12 cellular contexts compared by ENCODE assay signal in the genomic region with DNA sequence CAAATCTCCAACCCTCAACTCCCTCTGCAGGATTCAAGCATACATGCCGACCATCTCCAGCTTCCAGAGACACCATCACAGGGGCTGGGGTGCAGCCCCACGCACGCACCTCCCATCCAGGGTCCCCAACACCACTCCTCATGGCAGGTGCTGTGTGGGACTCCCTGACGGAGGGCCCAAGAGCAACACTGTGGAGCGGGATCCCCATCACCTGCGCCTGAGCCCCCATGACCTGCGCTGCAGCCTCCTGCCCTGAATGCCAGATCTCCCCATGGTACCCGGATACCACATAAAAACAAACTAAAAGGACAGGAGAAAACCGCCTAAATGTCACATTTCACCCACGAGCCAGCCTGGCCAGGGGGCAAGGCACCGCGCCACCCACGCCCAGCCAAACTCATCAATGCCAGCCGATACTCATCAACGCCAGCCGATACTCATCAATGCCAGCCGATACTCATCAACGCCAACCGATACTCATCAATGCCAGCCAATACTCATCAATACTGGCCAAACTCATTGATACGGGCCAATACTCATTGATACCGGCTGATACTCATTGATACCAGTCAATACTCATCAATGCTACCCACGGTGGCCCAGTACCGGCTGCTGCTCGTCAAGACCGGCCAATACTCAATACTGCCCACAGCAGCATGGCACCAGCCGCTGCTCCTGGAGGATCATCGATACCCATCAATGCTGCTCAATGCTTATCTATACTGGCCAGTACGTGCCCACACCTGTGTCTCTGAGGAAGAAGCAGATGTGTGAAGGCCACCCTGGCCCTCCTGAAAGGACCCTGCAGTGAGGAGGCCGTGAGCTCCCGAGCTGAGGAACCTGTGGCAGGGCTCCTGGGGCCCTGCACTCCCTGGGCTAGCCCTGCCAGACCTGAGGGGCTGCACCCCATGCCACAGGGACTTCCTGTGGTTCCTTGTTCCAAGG. TPM values are rescaled to one million over a fixed set of nuclear protein-coding genes. Genes with fewer than 3 reads are reported as not detected.
DNase-seq lines count a peak whose midpoint lies in the region; ATAC-seq and TF ChIP-seq lines count a peak whose summit lies in the region.
"Had no signal": no experiment of that assay in that cellular context is flagged by ENCODE, and none has a peak within 500 bp of the region (broad histone marks: within the 10 kb centered on the region; RNA-seq: fewer than 3 reads in every experiment).

No MANE protein-coding gene starts in this region.

- ATAC-seq in activated T-cell treated with anti-CD3 and anti-CD28 coated beads, Interleukin-2, amount 50 U/mL, for 72 hours (replicated peaks in 1 of 2): no peak
- no peak for ATAC-seq in T-helper 17 cell
- ATAC-seq in gastroesophageal sphincter: no peak

- TF ChIP-seq CTCF in suprapubic skin (IDR thresholded peaks at IDR 0.05) (no peak), gastroesophageal sphincter (IDR thresholded peaks at IDR 0.05) (no peak)

- H3K27me3 ChIP-seq in suprapubic skin: no peaks in the 10 kb centered on the region
- no peaks in the 10 kb centered on the region for H3K27me3 ChIP-seq in gastroesophageal sphincter
- H3K27me3 ChIP-seq: neutrophil had no signal

- no peaks in the 10 kb centered on the region for H3K27me3 Mint-ChIP-seq in activated T-cell treated with anti-CD3 and anti-CD28 coated beads, Interleukin-2, amount 50 U/mL, for 72 hours (ENCODE audit: low read depth)
- H3K27me3 Mint-ChIP-seq in T-helper 17 cell: no peaks in the 10 kb centered on the region

- TF ChIP-seq POLR2A in suprapubic skin (IDR thresholded peaks at IDR 0.05) (no peak), gastroesophageal sphincter (IDR thresholded peaks at IDR 0.05) (no peak)

- peaks cover 2 to 6% of the 10 kb centered on the region in 2 donors for H3K36me3 Mint-ChIP-seq in activated T-cell treated with anti-CD3 and anti-CD28 coated beads, Interleukin-2, amount 50 U/mL, for 72 hours (ENCODE audit: insufficient read depth in 2 of 2)
- no peaks in the 10 kb centered on the region for H3K36me3 Mint-ChIP-seq in T-helper 17 cell (ENCODE audit: low read depth)

- peaks cover 31% of the 10 kb centered on the region for H3K36me3 ChIP-seq in suprapubic skin
- H3K36me3 ChIP-seq in gastroesophageal sphincter: peaks cover 0 to 38% of the 10 kb centered on the region in 2 donors

- H3K4me3 Mint-ChIP-seq in activated T-cell treated with anti-CD3 and anti-CD28 coated beads, Interleukin-2, amount 50 U/mL, for 72 hours: no peak overlapping the region
- H3K4me3 Mint-ChIP-seq in T-helper 17 cell: peak overlapping the region; percentile 62

- peak overlapping the region; percentile 31 for H3K27ac Mint-ChIP-seq in activated T-cell treated with anti-CD3 and anti-CD28 coated beads, Interleukin-2, amount 50 U/mL, for 72 hours
- H3K27ac Mint-ChIP-seq in T-helper 17 cell: peak overlapping the region; percentile 86

- H3K4me3 ChIP-seq in suprapubic skin (no peak overlapping the region), gastroesophageal sphincter (no peak overlapping the region)

- H3K9me3 Mint-ChIP-seq in activated T-cell treated with anti-CD3 and anti-CD28 coated beads, Interleukin-2, amount 50 U/mL, for 72 hours: no peaks in the 10 kb centered on the region

- H3K9me3 ChIP-seq in T-helper 17 cell (ENCODE audit: control insufficient read depth, low read length, poor library complexity, severe bottlenecking) (no peaks in the 10 kb centered on the region), suprapubic skin (no peaks in the 10 kb centered on the region), gastroesophageal sphincter (no peaks in the 10 kb centered on the region)
- H3K9me3 ChIP-seq: neutrophil had no signal

- TF ChIP-seq EP300 in suprapubic skin (IDR thresholded peaks at IDR 0.05) (no peak), gastroesophageal sphincter (IDR thresholded peaks at IDR 0.05) (no peak)

- H3K27ac ChIP-seq in suprapubic skin (no peak overlapping the region), gastroesophageal sphincter (peak overlapping the region in 1 of 4 donors; percentile 14)
- H3K27ac ChIP-seq: neutrophil had no signal

- 89% methylated on average over 23 of the region's 30 CpGs for WGBS in suprapubic skin
- 87 to 94% methylated on average over 8 to 12 of the region's 30 CpGs for WGBS in gastroesophageal sphincter (ENCODE audit: low coverage in 1 of 2), 2 donors

- H3K4me1 ChIP-seq in suprapubic skin (peaks cover 62% of the 10 kb centered on the region), gastroesophageal sphincter (peaks cover 9 to 87% (median 44%) of the 10 kb centered on the region in 3 donors)

- no peak for DNase-seq in activated T-cell treated with anti-CD3 and anti-CD28 coated beads, Interleukin-2, amount 50 U/mL, for 72 hours
- no peak for DNase-seq in activated T-cell treated with anti-CD3 and anti-CD28 coated beads for 4 hours
- no peak for DNase-seq in T-helper 17 cell
- peak; percentile 7 for DNase-seq in iPS-NIHi7 (ENCODE audit: extremely low spot score)
- peak; percentile 51 to 72 for DNase-seq in suprapubic skin (ENCODE audit: low spot score in 2 of 2)
- DNase-seq in occipital lobe (lab: John Stamatoyannopoulos, UW): no peak
- no peak for DNase-seq in DMS79 (lab: John Stamatoyannopoulos, UW)
- DNase-seq: activated CD4-positive, CD25-positive, alpha-beta regulatory T cell; NCI-H2029; NK-92 treated with Interleukin-12 subunit alpha and Interleukin-12 subunit beta, amount 100 ng/mL, for 24 hours had no signal

- peaks cover 37% of the 10 kb centered on the region for H3K4me1 Mint-ChIP-seq in activated T-cell treated with anti-CD3 and anti-CD28 coated beads, Interleukin-2, amount 50 U/mL, for 72 hours (ENCODE audit: low read depth)
- H3K4me1 Mint-ChIP-seq in T-helper 17 cell: peaks cover 43% of the 10 kb centered on the region

RNA-seq across cellular contexts. Expression of gene CTBP1, which starts 6.2 kb away (rescaled TPM):
- 100 to 1,000 TPM; 182 to 190 TPM for total RNA-seq in activated T-cell treated with anti-CD3 and anti-CD28 coated beads, Interleukin-2, amount 50 U/mL, for 72 hours
- total RNA-seq in T-helper 17 cell (100 to 1,000 TPM; 164 to 184 TPM), suprapubic skin (100 to 1,000 TPM; 145 to 255 (median 181) TPM), occipital lobe (237 TPM), gastroesophageal sphincter (100 to 1,000 TPM; 126 to 271 (median 164) TPM)

RNA-seq across cellular contexts. Expression of gene MAEA, which starts 46.9 kb away (rescaled TPM):
- 10 to 100 TPM; 38.4 to 48.4 TPM for total RNA-seq in activated T-cell treated with anti-CD3 and anti-CD28 coated beads, Interleukin-2, amount 50 U/mL, for 72 hours
- total RNA-seq in T-helper 17 cell (10 to 100 TPM; 46.9 to 75.8 TPM), suprapubic skin (100 to 1,000 TPM in 1 of 4 donors, 10 to 100 TPM in 3; 58.7 to 112 (median 69.5) TPM), occipital lobe (27.9 TPM), gastroesophageal sphincter (10 to 100 TPM; 47.2 to 62.1 (median 53.9) TPM)

Comparison
In these comparisons a context has a peak if more than half of its experiments do, and no peak if none do; other contexts are left out.
1. DNase-seq: peak in iPS-NIHi7 (single experiment) and suprapubic skin (2 of 2); none in activated T-cell treated with anti-CD3 and anti-CD28 coated beads, Interleukin-2, amount 50 U/mL, for 72 hours (0 of 2), activated T-cell treated with anti-CD3 and anti-CD28 coated beads for 4 hours (single experiment), T-helper 17 cell (0 of 3), occipital lobe (single experiment) and DMS79 (single experiment).